ENCODE assay signal across 10 cellular contexts in the genomic region with DNA sequence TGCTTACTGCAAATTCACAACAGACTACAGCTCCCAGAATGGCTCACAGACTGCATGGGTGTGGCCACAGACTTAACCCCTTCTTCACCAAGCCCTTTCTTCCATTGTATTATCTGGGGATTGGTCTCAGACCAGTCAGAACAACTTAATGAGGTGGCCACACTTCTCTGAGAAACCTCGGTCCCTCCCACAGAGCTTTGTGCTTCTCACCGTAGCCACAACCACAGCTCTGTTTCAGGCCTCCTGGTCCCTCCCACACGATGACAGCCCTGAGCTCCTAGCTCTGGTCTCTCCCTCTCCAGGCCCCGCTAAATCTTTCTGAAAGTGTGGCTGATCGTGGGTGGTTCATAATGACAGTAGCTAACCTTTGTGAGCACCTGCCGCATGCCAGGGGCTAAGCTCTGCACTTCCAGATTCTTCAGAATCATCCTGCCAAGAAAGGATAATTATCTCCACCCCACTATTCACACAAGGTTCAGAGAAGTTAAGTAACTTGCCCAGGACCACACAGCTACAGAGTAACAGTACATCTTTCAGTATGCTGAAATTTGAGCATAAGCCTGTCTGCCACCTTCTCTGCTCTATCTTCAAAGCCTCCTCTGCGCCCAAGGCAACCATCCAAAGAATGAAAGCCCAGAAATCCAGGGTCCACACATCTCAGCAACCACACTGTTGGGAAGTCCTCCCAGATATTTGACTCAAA.
DNase-seq lines count a peak whose midpoint lies in the region; ATAC-seq and FAIRE-seq lines count a peak whose summit lies in the region.
"Had no signal": no experiment of that assay in that cellular context is flagged by ENCODE, and none has a peak within 500 bp of the region (broad histone marks: within the 10 kb centered on the region; RNA-seq: fewer than 3 reads in every experiment).

No MANE protein-coding gene starts in this region.

- ATAC-seq in GM21526 (IDR thresholded peaks at IDR 0.05; ENCODE audit: low FRiP score, unreplicated experiment) (peak; percentile 80), HG03571 (IDR thresholded peaks at IDR 0.05; ENCODE audit: unreplicated experiment) (peak; percentile 78)

- DNase-seq in GM18507 (ENCODE audit: extremely low spot score, insufficient read length, low read depth) (peak; percentile 72), inferior parietal cortex (ENCODE audit: extremely low spot score) (peak; percentile 7), NCI-H1417 treated with DMSO at 0.1 percent for 48 hours (lab: John Stamatoyannopoulos, UW) (no peak), cortex of kidney (lab: John Stamatoyannopoulos, UW) (no peak), NCI-H446 treated with DMSO at 0.1 percent for 48 hours (lab: John Stamatoyannopoulos, UW) (no peak), NCI-H2081 treated with DMSO at 0.1 percent for 48 hours (lab: John Stamatoyannopoulos, UW) (no peak)
- DNase-seq: SK-N-SH had no signal

- FAIRE-seq in GM18507 (lab: Jason Lieb, UNC), result peak; percentile 94
- FAIRE-seq: endometrium had no signal

Comparison
In these comparisons a context has a peak if more than half of its experiments do, and no peak if none do; other contexts are left out.
1. DNase-seq: peak in GM18507 (single experiment) and inferior parietal cortex (single experiment); none in NCI-H1417 treated with DMSO at 0.1 percent for 48 hours (single experiment), cortex of kidney (single experiment), NCI-H446 treated with DMSO at 0.1 percent for 48 hours (single experiment) and NCI-H2081 treated with DMSO at 0.1 percent for 48 hours (single experiment).